1 cellular context compared by ENCODE assay signal in genomic region chr17:51165680-51166197, GRCh38.
A peak's percentile ranks its signal among the peaks of the same experiment; 100 is the strongest.
TF ChIP-seq lines count a peak whose summit lies in the region.

No MANE protein-coding gene starts in this region.

TF ChIP-seq in K562, 482 proteins besides CTCF, POLR2A, EP300 and RAD21 (continued from another document and continues in another):
- TF ChIP-seq E2F5 (CRISPR knock-in tag; IDR thresholded peaks at IDR 0.05): no peak
- TF ChIP-seq TAF1 (IDR thresholded peaks at IDR 0.05; ENCODE audit: control insufficient read depth, extremely low read depth, insufficient read depth, low read length, severe bottlenecking): no peak
- TF ChIP-seq CEBPG (CRISPR knock-in tag; IDR thresholded peaks at IDR 0.05): no peak; the same call in 1 of the 2 replicates
- TF ChIP-seq CEBPG (tag; conservative IDR thresholded peaks at IDR 0.05 in 1 of 2, IDR thresholded peaks at IDR 0.05 in 1 of 2): no peak
- no peak for TF ChIP-seq HNRNPUL1 (IDR thresholded peaks at IDR 0.05; ENCODE audit: low read length)
- no peak for TF ChIP-seq SRSF3 (IDR thresholded peaks at IDR 0.05; ENCODE audit: insufficient read depth, low read length)
- no peak for TF ChIP-seq PYGO2 (tag; IDR thresholded peaks at IDR 0.05)
- no peak for TF ChIP-seq ZNF165 (CRISPR knock-in tag; IDR thresholded peaks at IDR 0.05; ENCODE audit: borderline replicate concordance)
- peak; percentile 94 for TF ChIP-seq ELF4 (CRISPR knock-in tag; IDR thresholded peaks at IDR 0.05)
- TF ChIP-seq ZBTB49 (CRISPR knock-in tag; IDR thresholded peaks at IDR 0.05; ENCODE audit: borderline replicate concordance): no peak
- TF ChIP-seq IFI16 (CRISPR knock-in tag; IDR thresholded peaks at IDR 0.05): no peak
- no peak for TF ChIP-seq TBP (optimal IDR thresholded peaks at IDR 0.05; ENCODE audit: low read depth, low read length)
- TF ChIP-seq ZNF239 (CRISPR knock-in tag; IDR thresholded peaks at IDR 0.05): no peak
- no peak for TF ChIP-seq SRF (CRISPR knock-in tag; IDR thresholded peaks at IDR 0.05)
- TF ChIP-seq ZNF280B (CRISPR knock-in tag; IDR thresholded peaks at IDR 0.05): no peak
- TF ChIP-seq NCOA4 (IDR thresholded peaks at IDR 0.05; ENCODE audit: partially characterized antibody): peak; percentile 25
- peak; percentile 87; the same call in 1 of the 2 replicates for TF ChIP-seq THRAP3 (IDR thresholded peaks at IDR 0.05; ENCODE audit: borderline replicate concordance)
- no peak for TF ChIP-seq CGGBP1 (CRISPR knock-in tag; IDR thresholded peaks at IDR 0.05)
- no peak for TF ChIP-seq ARID3A (IDR thresholded peaks at IDR 0.05; ENCODE audit: borderline replicate concordance, low read depth, low read length)
- 0 out of 2 replicates have a peak, but pooled peaks have one; percentile 69 for TF ChIP-seq ZBTB2 (IDR thresholded peaks at IDR 0.05)
- TF ChIP-seq ZBTB34 (CRISPR knock-in tag; IDR thresholded peaks at IDR 0.05): no peak
- TF ChIP-seq ZNF445 (CRISPR knock-in tag; IDR thresholded peaks at IDR 0.05; ENCODE audit: low read depth): no peak
- TF ChIP-seq NFRKB (IDR thresholded peaks at IDR 0.05; ENCODE audit: low read depth): no peak
- peak; percentile 14; the same call in 1 of the 2 replicates for TF ChIP-seq CBFA2T3 (IDR thresholded peaks at IDR 0.05)
- TF ChIP-seq ZNF512 (tag; IDR thresholded peaks at IDR 0.05): no peak
- TF ChIP-seq SMAD3 (CRISPR knock-in tag; conservative IDR thresholded peaks at IDR 0.05): no peak
- no peak for TF ChIP-seq THRA (IDR thresholded peaks at IDR 0.05)
- no peak for TF ChIP-seq ATF3 (IDR thresholded peaks at IDR 0.05)
- no peak for TF ChIP-seq ATF3 (CRISPR knock-in tag; conservative IDR thresholded peaks at IDR 0.05)
- TF ChIP-seq DDX20 (tag; IDR thresholded peaks at IDR 0.05; ENCODE audit: low read depth): no peak
- TF ChIP-seq LARP7 (IDR thresholded peaks at IDR 0.05): peak; percentile 89
- no peak for TF ChIP-seq ZNF696 (CRISPR knock-in tag; conservative IDR thresholded peaks at IDR 0.05)
- TF ChIP-seq FOXM1 (IDR thresholded peaks at IDR 0.05; ENCODE audit: low read depth): no peak
- TF ChIP-seq FOXM1 (CRISPR knock-in tag; IDR thresholded peaks at IDR 0.05; ENCODE audit: low read depth): no peak
- TF ChIP-seq ZFP1 (CRISPR knock-in tag; IDR thresholded peaks at IDR 0.05): no peak
- no peak for TF ChIP-seq TSHZ1 (CRISPR knock-in tag; IDR thresholded peaks at IDR 0.05)
- peak; percentile 61; the same call in 1 of the 2 replicates for TF ChIP-seq NCOA1 (IDR thresholded peaks at IDR 0.05; ENCODE audit: low read depth)
- TF ChIP-seq ELK3 (CRISPR knock-in tag; IDR thresholded peaks at IDR 0.05): no peak
- no peak for TF ChIP-seq KHSRP (IDR thresholded peaks at IDR 0.05)
- no peak for TF ChIP-seq RHOXF2B (CRISPR knock-in tag; conservative IDR thresholded peaks at IDR 0.05)
- TF ChIP-seq SMARCB1 (IDR thresholded peaks at IDR 0.05; ENCODE audit: insufficient read length, low read depth): no peak
- no peak for TF ChIP-seq TFE3 (CRISPR knock-in tag; IDR thresholded peaks at IDR 0.05)
- TF ChIP-seq BMI1 (IDR thresholded peaks at IDR 0.05; ENCODE audit: low read length): no peak
- peak in 1 of 2 experiments; percentile 70; a peak in 2 of 4 replicates for TF ChIP-seq HDAC1 (IDR thresholded peaks at IDR 0.05)
